ENCODE assay signal across 8 cellular contexts in the genomic region with DNA sequence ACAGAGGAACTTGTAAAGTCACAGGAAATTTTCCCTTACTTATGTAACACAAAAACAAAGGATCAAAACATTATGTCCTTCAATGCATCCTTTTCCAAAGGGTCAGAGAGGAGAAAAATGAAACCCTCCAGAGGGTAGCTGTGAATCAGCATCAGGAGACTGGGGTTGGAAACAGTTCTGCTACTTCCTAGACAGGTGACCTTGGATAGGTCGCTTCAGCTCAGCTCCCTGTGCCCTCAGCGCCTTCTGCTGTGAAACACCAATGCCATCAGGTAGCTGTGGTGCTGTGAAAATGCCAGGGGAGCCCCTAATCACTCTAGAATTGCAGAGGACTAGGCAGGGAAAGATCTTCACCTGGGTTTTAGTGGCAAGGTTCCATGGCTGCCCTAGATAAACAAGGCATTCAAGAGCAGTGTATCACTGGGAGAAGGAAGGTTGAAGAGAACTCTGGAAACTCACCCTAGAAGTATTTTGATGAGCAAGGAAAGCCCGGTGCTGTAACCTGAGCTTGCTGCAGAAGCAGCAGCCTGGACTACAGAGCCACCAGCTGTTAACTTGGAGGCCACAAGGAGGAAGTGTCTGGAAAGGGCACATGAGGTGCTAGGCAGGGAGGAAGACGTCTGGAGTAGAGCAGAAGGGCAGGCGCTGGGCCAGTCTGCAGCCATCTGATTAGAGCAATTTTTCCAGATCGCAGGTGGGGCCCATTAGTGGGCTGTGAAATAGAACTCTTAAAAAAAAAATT.
DNase-seq lines count a peak whose midpoint lies in the region; ATAC-seq and TF ChIP-seq lines count a peak whose summit lies in the region.

No MANE protein-coding gene starts in this region.

- no peak overlapping the region for H3K4me3 ChIP-seq in choroid plexus epithelial cell (ENCODE audit: low read depth, low read length)

- no peaks in the 10 kb centered on the region for H3K27me3 Mint-ChIP-seq in mesothelial cell of epicardium (ENCODE audit: low read depth)

- H3K36me3 Mint-ChIP-seq in mesothelial cell of epicardium = peaks cover 6% of the 10 kb centered on the region

- no peak overlapping the region for H3K4me3 Mint-ChIP-seq in mesothelial cell of epicardium

- H3K9me3 Mint-ChIP-seq in mesothelial cell of epicardium = no peaks in the 10 kb centered on the region

- TF ChIP-seq CTCF in choroid plexus epithelial cell (conservative IDR thresholded peaks at IDR 0.05; ENCODE audit: low read depth, low read length) (peak; percentile 50), mesothelial cell of epicardium (IDR thresholded peaks at IDR 0.05; ENCODE audit: unreplicated experiment) (no peak)

- H3K4me1 Mint-ChIP-seq in mesothelial cell of epicardium = peaks cover 9% of the 10 kb centered on the region

- DNase-seq in GM04503 (ENCODE audit: low read depth) = peak; percentile 69
- DNase-seq in NCI-H510A treated with DMSO at 0.1 percent for 48 hours (lab: John Stamatoyannopoulos, UW) = peak; percentile 71
- peak; percentile 92 for DNase-seq in choroid plexus epithelial cell (ENCODE audit: low read depth)
- DNase-seq in mesothelial cell of epicardium (ENCODE audit: low spot score in 2 of 2, unreplicated experiment in 2 of 2) = no peak
- no peak for DNase-seq in NCI-H2227 treated with DMSO at 0.1 percent for 48 hours (lab: John Stamatoyannopoulos, UW)
- DNase-seq in NCI-H146 treated with DMSO at 0.1 percent for 48 hours (lab: John Stamatoyannopoulos, UW; ENCODE audit: unreplicated experiment) = no peak
- no peak for DNase-seq in putamen (ENCODE audit: low spot score)

- peak overlapping the region; percentile 11 for H3K27ac Mint-ChIP-seq in mesothelial cell of epicardium

- no peak for ATAC-seq in GM18861 (IDR thresholded peaks at IDR 0.05; ENCODE audit: unreplicated experiment)

Comparison
In these comparisons a context has a peak if more than half of its experiments do, and no peak if none do; other contexts are left out.
1. DNase-seq: peak in GM04503 (single experiment), NCI-H510A treated with DMSO at 0.1 percent for 48 hours (single experiment) and choroid plexus epithelial cell (single experiment); none in mesothelial cell of epicardium (0 of 2), NCI-H2227 treated with DMSO at 0.1 percent for 48 hours (single experiment), NCI-H146 treated with DMSO at 0.1 percent for 48 hours (single experiment) and putamen (single experiment).